1 cellular context compared by ENCODE assay signal in the genomic region with DNA sequence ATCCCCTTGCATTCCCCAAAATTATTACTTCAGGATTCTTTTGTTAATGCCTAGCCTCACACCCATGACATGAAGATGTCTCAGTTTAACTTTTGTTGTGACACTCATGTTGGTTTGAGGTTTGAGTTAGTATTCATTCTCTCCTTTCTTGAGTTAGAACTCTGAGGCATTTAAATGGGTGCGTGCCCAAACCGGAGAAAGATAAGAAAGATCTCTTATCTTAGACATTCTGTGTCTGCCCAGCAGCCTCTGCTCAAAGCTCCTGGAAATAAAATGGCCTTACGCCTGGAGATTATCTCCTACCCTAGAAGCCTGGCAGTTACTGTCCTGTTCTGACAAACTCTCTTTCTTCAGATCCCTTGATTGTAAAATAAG.
TF ChIP-seq lines count a peak whose summit lies in the region.

No MANE protein-coding gene starts in this region.

TF ChIP-seq in HepG2, 621 proteins besides CTCF, POLR2A, EP300 and RAD21:
- TF ChIP-seq ZNF124 (CRISPR knock-in tag; IDR thresholded peaks at IDR 0.05) = 0 out of 2 replicates have a peak, but pooled peaks have one; percentile 14
- TF ChIP-seq, protein P1, sequence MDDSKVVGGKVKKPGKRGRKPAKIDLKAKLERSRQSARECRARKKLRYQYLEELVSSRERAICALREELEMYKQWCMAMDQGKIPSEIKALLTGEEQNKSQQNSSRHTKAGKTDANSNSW (CRISPR knock-in tag; IDR thresholded peaks at IDR 0.05; ENCODE audit: borderline replicate concordance) = no peak
TF ChIP-seq in HepG2: peak in this region for 1.
